ENCODE assay signal across 8 cellular contexts in the genomic region with DNA sequence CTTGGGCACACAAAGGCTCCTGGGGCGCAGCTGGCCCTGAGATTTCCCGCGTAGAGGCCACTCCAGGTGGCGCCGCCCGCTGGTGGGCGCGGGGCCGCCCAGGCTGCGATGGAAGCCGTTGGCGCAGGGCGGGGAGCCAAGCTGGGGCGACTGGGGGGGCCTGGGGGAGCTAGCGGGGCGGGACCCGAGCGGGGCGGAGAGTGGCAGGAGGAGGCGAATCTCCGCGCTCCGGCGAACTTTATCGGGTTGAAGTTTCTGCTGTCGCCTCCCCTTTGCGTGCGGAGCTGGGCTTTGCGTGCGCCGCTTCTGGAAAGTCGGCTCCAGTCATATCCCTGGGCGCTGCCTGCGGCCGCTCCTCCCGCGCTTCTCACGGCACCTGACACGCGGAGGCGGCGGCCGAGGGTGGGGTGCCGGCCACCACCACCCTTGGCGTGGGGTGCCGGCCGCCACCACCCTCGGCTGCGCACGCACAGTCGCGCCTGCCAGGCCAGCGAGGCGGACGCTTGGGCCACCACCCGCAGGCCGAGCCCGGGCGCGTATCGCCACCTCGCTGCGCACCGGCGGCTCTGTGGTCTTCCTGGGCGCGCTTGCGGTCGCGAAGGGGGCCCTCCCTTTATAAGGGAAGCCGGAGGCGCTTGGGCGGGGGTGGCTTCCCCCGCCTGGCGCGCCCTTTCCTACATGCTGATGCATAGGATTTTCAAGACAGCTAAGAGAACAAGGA. TPM values are rescaled to one million over a fixed set of nuclear protein-coding genes. Genes with fewer than 3 reads are reported as not detected.
DNase-seq lines count a peak whose midpoint lies in the region; ATAC-seq lines count a peak whose summit lies in the region.

No MANE protein-coding gene starts in this region.

- DNase-seq in DMS 273 (lab: John Stamatoyannopoulos, UW; ENCODE audit: unreplicated experiment) (peak; percentile 92), SKM-1 (lab: John Stamatoyannopoulos, UW; ENCODE audit: unreplicated experiment) (peak; percentile 77), caudate nucleus (lab: John Stamatoyannopoulos, UW) (peak in 25 of 61 donors; percentile 9 to 75 (median 48)), left lobe of liver (ENCODE audit: low spot score) (peak; percentile 90)
- peak; percentile 80 for DNase-seq in stimulated activated CD4-positive, alpha-beta T cell treated with anti-CD3 and anti-CD28 coated beads, Interleukin-4, amount 100 ng/mL, for 24 hours
- DNase-seq in effector CD8-positive, alpha-beta T cell (lab: John Stamatoyannopoulos, UW) = no peak

- H3K27ac ChIP-seq in HUES6 (ENCODE audit: low read depth, low read length) = peak overlapping the region; percentile 56; the same call in 1 of the 2 replicates
- H3K27ac ChIP-seq in caudate nucleus (ENCODE audit: low read depth, low read length) = peak overlapping the region; percentile 44

- H3K9ac ChIP-seq in HUES6 (ENCODE audit: low read length) = peak overlapping the region; percentile 55

- peaks cover 47% of the 10 kb centered on the region for H3K27me3 ChIP-seq in HUES6 (ENCODE audit: control insufficient read depth, insufficient read depth, low read length)

- no peaks in the 10 kb centered on the region for H3K9me3 ChIP-seq in HUES6 (ENCODE audit: control insufficient read depth, insufficient read depth, low read depth, low read length)

- peak overlapping the region; percentile 60 for H3K4me3 ChIP-seq in HUES6 (ENCODE audit: low read depth, low read length)

- peaks cover 44% of the 10 kb centered on the region for H3K4me1 ChIP-seq in HUES6 (ENCODE audit: control insufficient read depth, insufficient read depth, low read length)

- peak; percentile 43 for ATAC-seq in GM21381 (IDR thresholded peaks at IDR 0.05; ENCODE audit: unreplicated experiment)
- peak; percentile 73 for ATAC-seq in left lobe of liver

- peaks cover 3% of the 10 kb centered on the region; the same call in 1 of the 2 replicates for H3K36me3 ChIP-seq in HUES6 (ENCODE audit: control insufficient read depth, insufficient read depth, low read length)

RNA-seq across cellular contexts. Expression of gene CYP1B1, which starts 0.9 kb away (rescaled TPM):
- 6.1 TPM for total RNA-seq in left lobe of liver
